8 cellular contexts compared by ENCODE assay signal in the genomic region with DNA sequence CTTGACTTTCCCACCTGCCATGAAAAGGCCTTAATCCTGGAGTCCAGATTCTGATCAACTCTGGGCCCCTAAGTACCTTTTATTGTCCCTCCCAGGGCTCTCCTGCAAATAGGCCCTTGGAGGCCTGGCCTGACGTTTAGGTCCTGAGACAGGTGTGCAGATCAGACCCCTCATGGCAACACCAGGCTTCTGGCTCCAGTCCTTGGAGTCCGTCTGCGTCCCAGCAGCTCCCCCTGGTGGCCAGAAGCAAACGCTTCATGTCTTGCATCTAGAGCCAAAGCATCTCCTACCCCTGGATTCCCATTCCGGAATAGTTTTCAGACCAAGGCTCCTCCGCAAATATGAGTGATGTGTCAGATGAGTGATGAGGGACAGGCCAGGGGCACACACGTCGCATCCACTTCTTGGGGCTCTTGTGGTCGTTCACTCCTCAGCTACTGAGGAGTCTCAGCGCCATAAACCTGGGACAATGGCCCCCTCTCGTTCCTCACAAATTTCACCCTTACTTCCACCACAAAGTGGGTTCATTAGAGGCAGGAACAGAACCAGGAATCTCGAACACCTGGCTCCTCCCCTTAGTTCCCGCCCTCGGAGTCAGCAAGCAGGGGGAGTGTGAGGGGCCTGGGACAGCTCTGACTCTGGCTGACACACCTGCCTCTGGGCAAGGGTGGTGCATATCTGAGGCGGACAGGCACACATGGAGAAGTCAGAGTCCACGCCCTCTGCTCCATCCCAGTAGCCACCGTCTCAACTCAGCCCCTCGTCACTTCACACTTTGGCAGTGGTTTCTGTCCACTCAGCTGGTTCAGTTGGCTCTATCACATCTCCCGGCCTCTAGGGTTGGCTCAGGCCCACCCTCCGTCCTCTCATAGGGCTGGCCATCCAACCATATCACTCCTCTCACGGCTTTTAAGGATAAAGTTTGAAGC.
A peak's percentile ranks its signal among the peaks of the same experiment; 100 is the strongest.
DNase-seq lines count a peak whose midpoint lies in the region; ATAC-seq and TF ChIP-seq lines count a peak whose summit lies in the region.

No MANE protein-coding gene starts in this region.

- H3K36me3 ChIP-seq in lower lobe of right lung = no peaks in the 10 kb centered on the region

- H3K27me3 ChIP-seq in lower lobe of right lung (ENCODE audit: low read depth) = peaks cover 5% of the 10 kb centered on the region

- H3K4me1 Mint-ChIP-seq in activated CD4-positive, alpha-beta memory T cell treated with anti-CD3 and anti-CD28 coated beads, Interleukin-2, amount 10 ng/mL, durations not matched to agents 7 days and 5 days = no peaks in the 10 kb centered on the region

- no peaks in the 10 kb centered on the region for H3K9me3 ChIP-seq in lower lobe of right lung

- CTCF ChIA-PET in activated CD4-positive, alpha-beta memory T cell treated with anti-CD3 and anti-CD28 coated beads, Interleukin-2, amount 10 ng/mL, durations not matched to agents 7 days and 5 days (lab: Charles Lee) = interaction anchor here (0.7 to 8.0 kb wide), 22 partner anchors 8 to 574 kb away, joined by 3 to 172 read pairs (median 4); no protein-coding TSS in a partner anchor

- H3K27ac ChIP-seq in lower lobe of right lung = no peak overlapping the region

- H3K27ac Mint-ChIP-seq in activated CD4-positive, alpha-beta memory T cell treated with anti-CD3 and anti-CD28 coated beads, Interleukin-2, amount 10 ng/mL, durations not matched to agents 7 days and 5 days = no peak overlapping the region

- DNase-seq in DMS53 (lab: John Stamatoyannopoulos, UW) (peak; percentile 89), HK-2 (ENCODE audit: unreplicated experiment) (peak; percentile 76), NCI-H748 (lab: John Stamatoyannopoulos, UW; ENCODE audit: unreplicated experiment) (peak; percentile 93), ecto neural progenitor cell (ENCODE audit: low spot score) (peak; percentile 93), lower lobe of right lung (peak; percentile 85)
- DNase-seq in activated CD4-positive, alpha-beta memory T cell treated with anti-CD3 and anti-CD28 coated beads, Interleukin-2, amount 10 ng/mL, durations not matched to agents 7 days and 5 days = peak; percentile 79
- peak; percentile 61 to 76 (median 64) for DNase-seq in stimulated activated CD4-positive, alpha-beta T cell treated with anti-CD3 and anti-CD28 coated beads, TNF-alpha, amount 100 ng/mL, for 48 hours (ENCODE audit: low read depth in 3 of 3)

- H3K4me3 ChIP-seq in lower lobe of right lung = no peak overlapping the region

- peak; percentile 82 to 86 for ATAC-seq in lower lobe of right lung
- no peak for ATAC-seq in GM21447 (IDR thresholded peaks at IDR 0.05; ENCODE audit: unreplicated experiment)

- TF ChIP-seq CTCF in lower lobe of right lung (IDR thresholded peaks at IDR 0.05) = peak; percentile 92

- intact Hi-C loops in lower lobe of right lung (cut with DNase I) = loop anchor here (5.0 kb wide), 1 partner anchor 470 kb away; no protein-coding TSS in a partner anchor

- no peak overlapping the region for H3K4me3 Mint-ChIP-seq in activated CD4-positive, alpha-beta memory T cell treated with anti-CD3 and anti-CD28 coated beads, Interleukin-2, amount 10 ng/mL, durations not matched to agents 7 days and 5 days

- H3K9me3 Mint-ChIP-seq in activated CD4-positive, alpha-beta memory T cell treated with anti-CD3 and anti-CD28 coated beads, Interleukin-2, amount 10 ng/mL, durations not matched to agents 7 days and 5 days = no peaks in the 10 kb centered on the region

- H3K27me3 Mint-ChIP-seq in activated CD4-positive, alpha-beta memory T cell treated with anti-CD3 and anti-CD28 coated beads, Interleukin-2, amount 10 ng/mL, durations not matched to agents 7 days and 5 days = no peaks in the 10 kb centered on the region

- POLR2A ChIA-PET in activated CD4-positive, alpha-beta memory T cell treated with anti-CD3 and anti-CD28 coated beads, Interleukin-2, amount 10 ng/mL, durations not matched to agents 7 days and 5 days (lab: Charles Lee) = no interaction called here

- no peaks in the 10 kb centered on the region for H3K36me3 Mint-ChIP-seq in activated CD4-positive, alpha-beta memory T cell treated with anti-CD3 and anti-CD28 coated beads, Interleukin-2, amount 10 ng/mL, durations not matched to agents 7 days and 5 days (ENCODE audit: low read depth)

- H3K4me1 ChIP-seq in lower lobe of right lung = no peaks in the 10 kb centered on the region
